21 cellular contexts compared by ENCODE assay signal in genomic region chr4:24394041-24394440, GRCh38.
DNase-seq lines count a peak whose midpoint lies in the region; FAIRE-seq and TF ChIP-seq lines count a peak whose summit lies in the region.
"Had no signal": no experiment of that assay in that cellular context is flagged by ENCODE, and none has a peak within 500 bp of the region (broad histone marks: within the 10 kb centered on the region; RNA-seq: fewer than 3 reads in every experiment).

No MANE protein-coding gene starts in this region.

- no peaks in the 10 kb centered on the region for H3K36me3 ChIP-seq in small intestine (ENCODE audit: control insufficient read depth in 2 of 2, insufficient read depth in 2 of 2, low read length in 2 of 2)
- H3K36me3 ChIP-seq: BE2C, gastroesophageal sphincter, prostate gland, thyroid gland had no signal

- no peak overlapping the region for H3K27ac ChIP-seq in small intestine (ENCODE audit: low read depth in 1 of 2, low read length in 1 of 2)
- no peak overlapping the region for H3K27ac ChIP-seq in caudate nucleus (ENCODE audit: low read depth, low read length)
- H3K27ac ChIP-seq: gastroesophageal sphincter, prostate gland, thyroid gland had no signal

- no peaks in the 10 kb centered on the region for H3K4me1 ChIP-seq in small intestine (ENCODE audit: control insufficient read depth in 2 of 2, insufficient read depth in 1 of 2, low read depth in 1 of 2, low read length in 1 of 2)
- H3K4me1 ChIP-seq: BE2C, gastroesophageal sphincter, prostate gland, thyroid gland had no signal

- H3K9me3 ChIP-seq in small intestine (ENCODE audit: control insufficient read depth, low read depth) = no peaks in the 10 kb centered on the region
- H3K9me3 ChIP-seq: BE2C, gastroesophageal sphincter, prostate gland, thyroid gland had no signal

- DNase-seq in GM04503 (ENCODE audit: low read depth) (peak; percentile 3), RKO (ENCODE audit: low spot score) (peak; percentile 70), fibroblast of peridontal ligament (ENCODE audit: extremely low read depth) (peak; percentile 9), retinal pigment epithelial cell (ENCODE audit: low read depth) (peak; percentile 10), GM20000 (ENCODE audit: low spot score) (no peak), small intestine (no peak), caudate nucleus (lab: John Stamatoyannopoulos, UW) (no peak), NCI-H2029 treated with DMSO at 0.1 percent for 48 hours (lab: John Stamatoyannopoulos, UW) (no peak)
- DNase-seq: activated CD8-positive, alpha-beta memory T cell treated with anti-CD3 and anti-CD28 coated beads for 24 hours; activated naive CD8-positive, alpha-beta T cell treated with anti-CD3 and anti-CD28 coated beads, Interleukin-2, amount 50 U/mL, for 24 hours; BE2C; H9; naive thymus-derived CD8-positive, alpha-beta T cell; NCI-H1694 treated with DMSO at 0.1 percent for 48 hours; Right ventricle myocardium superior; T-helper 2 cell; thyroid gland had no signal

- no peaks in the 10 kb centered on the region for H3K27me3 ChIP-seq in small intestine (ENCODE audit: control insufficient read depth in 2 of 2, insufficient read depth in 2 of 2, low read length in 2 of 2)
- H3K27me3 ChIP-seq: BE2C, gastroesophageal sphincter, thyroid gland had no signal

- H3K4me3 ChIP-seq in retinal pigment epithelial cell (ENCODE audit: low read length) (no peak overlapping the region), small intestine (ENCODE audit: low read depth in 1 of 2, low read length in 2 of 2) (no peak overlapping the region)
- H3K4me3 ChIP-seq: gastroesophageal sphincter, lung, prostate gland, thyroid gland had no signal

- FAIRE-seq in small intestine (lab: Jason Lieb, UNC) = no peak
- FAIRE-seq: D721Med had no signal

- WGBS in small intestine, 3 donors = 72 to 77% (median 75%) methylated on average over 4 of the region's 4 CpGs

- no peak for TF ChIP-seq CTCF in retinal pigment epithelial cell (conservative IDR thresholded peaks at IDR 0.05; ENCODE audit: low read depth, low read length)
- TF ChIP-seq CTCF in GM20000 (IDR thresholded peaks at IDR 0.05; ENCODE audit: extremely low read depth, missing control alignments) = no peak

Comparison
In these comparisons a context has a peak if more than half of its experiments do, and no peak if none do; other contexts are left out.
1. DNase-seq: peak in GM04503 (single experiment), RKO (single experiment), fibroblast of peridontal ligament (single experiment) and retinal pigment epithelial cell (single experiment); none in GM20000 (single experiment), small intestine (single experiment), caudate nucleus (0 of 61) and NCI-H2029 treated with DMSO at 0.1 percent for 48 hours (single experiment).